8 cellular contexts compared by ENCODE assay signal in genomic region chrX:49191033-49191871, GRCh38. TPM values are rescaled to one million over a fixed set of nuclear protein-coding genes. Genes with fewer than 3 reads are reported as not detected.
A peak's percentile ranks its signal among the peaks of the same experiment; 100 is the strongest.
DNase-seq lines count a peak whose midpoint lies in the region; ATAC-seq and TF ChIP-seq lines count a peak whose summit lies in the region.

No MANE protein-coding gene starts in this region.

- H3K27ac Mint-ChIP-seq in Calu3 (ENCODE audit: unreplicated experiment) = peak overlapping the region; percentile 99

- peaks cover 9% of the 10 kb centered on the region for H3K27me3 Mint-ChIP-seq in Calu3 (ENCODE audit: unreplicated experiment)

- H3K4me3 ChIP-seq in HUES48 (ENCODE audit: low read depth, low read length) (peak overlapping the region; percentile 72), OCI-LY3 (ENCODE audit: low read length) (peak overlapping the region; percentile 92), mucosa of descending colon (peak overlapping the region; percentile 26)

- H2AFZ ChIP-seq in OCI-LY3 (ENCODE audit: low read depth, low read length) = peak overlapping the region; percentile 41; the same call in 1 of the 2 replicates

- peaks cover 24% of the 10 kb centered on the region for H3K4me1 Mint-ChIP-seq in Calu3 (ENCODE audit: low read depth, unreplicated experiment)

- peak overlapping the region; percentile 69 for H3K4me2 ChIP-seq in OCI-LY3 (ENCODE audit: low read length)

- intact Hi-C loops in Calu3 (cut with micrococcal nuclease; ENCODE audit: unreplicated experiment) (loop anchor here (10.0 kb wide), 1 partner anchor 564 kb away; no protein-coding TSS in a partner anchor), mucosa of descending colon (cut with DNase I, micrococcal nuclease) (no loop called here)

- peak overlapping the region; percentile 59 for H3K9ac ChIP-seq in HUES48 (ENCODE audit: low read depth, low read length)
- H3K9ac ChIP-seq in OCI-LY3 (ENCODE audit: low read length) = peak overlapping the region; percentile 82

- H3K27ac ChIP-seq in HUES48 (ENCODE audit: low read depth, low read length) (peak overlapping the region; percentile 91), OCI-LY3 (ENCODE audit: low read length) (peak overlapping the region; percentile 65), epithelial cell of prostate (peak overlapping the region; percentile 90)

- peak; percentile 89 for ATAC-seq in GM21423 (IDR thresholded peaks at IDR 0.05; ENCODE audit: unreplicated experiment)
- ATAC-seq in mucosa of descending colon = peak; percentile 88

- H3K9me3 ChIP-seq in HUES48 (ENCODE audit: control insufficient read depth, insufficient read depth, low read length) (peaks cover 36% of the 10 kb centered on the region; the same call in 1 of the 2 replicates), OCI-LY3 (ENCODE audit: insufficient read depth, low read length) (no peaks in the 10 kb centered on the region), mucosa of descending colon (no peaks in the 10 kb centered on the region)

- no peaks in the 10 kb centered on the region for H3K36me3 ChIP-seq in HUES48 (ENCODE audit: control insufficient read depth, insufficient read depth, low read length)
- no peaks in the 10 kb centered on the region for H3K36me3 ChIP-seq in OCI-LY3 (replicated peaks; ENCODE audit: low read depth, low read length)
- no peaks in the 10 kb centered on the region for H3K36me3 ChIP-seq in mucosa of descending colon (ENCODE audit: low read depth)

- CTCF ChIA-PET in Calu3 (lab: Charles Lee) = interaction anchor here (0.6 to 1.3 kb wide), 8 partner anchors 24 to 390 kb away, joined by 3 to 11 read pairs (median 4); partner anchors contain the start of genes GRIPAP1, HDAC6 and PPP1R3F

- peaks cover 35% of the 10 kb centered on the region for H3K36me3 Mint-ChIP-seq in Calu3 (ENCODE audit: insufficient read depth, unreplicated experiment)

- BruUV-seq in Calu3 (replicated peaks; lab: Mats Ljungman, UMichigan) = TSS peak; percentile 66

- no peaks in the 10 kb centered on the region for H3K9me3 Mint-ChIP-seq in Calu3 (ENCODE audit: low read depth, unreplicated experiment)

- peak overlapping the region; percentile 75 for H3K4me3 Mint-ChIP-seq in Calu3 (ENCODE audit: low read depth, unreplicated experiment)

- H4K20me1 ChIP-seq in OCI-LY3 (ENCODE audit: insufficient read depth, low read length) = no peaks in the 10 kb centered on the region

- no peaks in the 10 kb centered on the region for H3K79me2 ChIP-seq in OCI-LY3 (ENCODE audit: low read length)

- peak; percentile 90 for DNase-seq in Calu3
- peak; percentile 62 for DNase-seq in activated T-cell treated with anti-CD3 and anti-CD28 coated beads for 4 hours
- peak; percentile 99 for DNase-seq in epithelial cell of prostate (ENCODE audit: low read depth, low spot score)
- peak; percentile 88 to 93 (median 89) for DNase-seq in mucosa of descending colon
- peak; percentile 78 for DNase-seq in stimulated activated CD8-positive, alpha-beta memory T cell treated with anti-CD3 and anti-CD28 coated beads, Interleukin-4, amount 100 ng/mL, for 48 hours

- H3K27me3 ChIP-seq in HUES48 (ENCODE audit: control insufficient read depth, insufficient read depth, low read length) (no peaks in the 10 kb centered on the region), OCI-LY3 (ENCODE audit: low read depth, low read length) (no peaks in the 10 kb centered on the region)

- TF ChIP-seq CTCF in Calu3 (IDR thresholded peaks at IDR 0.05; ENCODE audit: unreplicated experiment) (no peak), OCI-LY3 (IDR thresholded peaks at IDR 0.05; ENCODE audit: low read depth, low read length) (no peak), mucosa of descending colon (IDR thresholded peaks at IDR 0.05) (no peak)

- H3K4me1 ChIP-seq in HUES48 (ENCODE audit: control insufficient read depth, insufficient read depth, low read length) = no peaks in the 10 kb centered on the region
- H3K4me1 ChIP-seq in OCI-LY3 (ENCODE audit: low read length) = peaks cover 16% of the 10 kb centered on the region; the same call in 1 of the 2 replicates
- H3K4me1 ChIP-seq in mucosa of descending colon (ENCODE audit: low read depth) = no peaks in the 10 kb centered on the region

RNA-seq across cellular contexts. Expression of gene PRICKLE3, which starts 5.1 kb away (rescaled TPM):
- total RNA-seq in Calu3 (2022) = 22.3 and 24.3 TPM in 2 replicates
- 10 to 100 TPM; 12.5 to 15.6 (median 13.0) TPM for total RNA-seq in mucosa of descending colon

RNA-seq across cellular contexts. Expression of gene SYP, which starts 8.7 kb away (rescaled TPM):
- total RNA-seq in Calu3 (2022) (1.9 and 2.7 TPM in 2 replicates), mucosa of descending colon (10 to 100 TPM in 2 of 3 donors, 1 to 10 TPM in 1; 4.9 to 14.5 (median 12.2) TPM)

RNA-seq across cellular contexts. Expression of gene PLP2, which starts 19.6 kb away (rescaled TPM):
- total RNA-seq in Calu3 (2022) (222 and 273 TPM in 2 replicates), mucosa of descending colon (100 to 1,000 TPM in 2 of 3 donors, 10 to 100 TPM in 1; 96.1 to 152 (median 137) TPM)

RNA-seq across cellular contexts. Expression of gene MAGIX, which starts 28.7 kb away (rescaled TPM):
- total RNA-seq in Calu3 (2022) = 13.9 and 16.6 TPM in 2 replicates
- total RNA-seq in mucosa of descending colon = 10 to 100 TPM in 2 of 3 donors, 1 to 10 TPM in 1; 9.5 to 16.8 (median 15.6) TPM

RNA-seq across cellular contexts. Expression of gene CACNA1F, which starts 41.9 kb away (rescaled TPM):
- total RNA-seq in Calu3 (2022) = not detected in 2 replicates
- total RNA-seq in mucosa of descending colon = 1 to 10 TPM in 2 of 3 donors, under 1 TPM in 1; 0.70 to 3.0 (median 1.7) TPM

Comparison
In these comparisons a context has a peak if more than half of its experiments do, and no peak if none do; other contexts are left out.
1. Peak in every context shown above with its lines: DNase-seq, ATAC-seq, H3K4me3 ChIP-seq and H3K27ac ChIP-seq.
2. H3K4me3 ChIP-seq: peak in every context shown above with its lines; median percentile 92 in OCI-LY3; 72 in HUES48; 26 in mucosa of descending colon.